21 cellular contexts compared by ENCODE assay signal in the genomic region with DNA sequence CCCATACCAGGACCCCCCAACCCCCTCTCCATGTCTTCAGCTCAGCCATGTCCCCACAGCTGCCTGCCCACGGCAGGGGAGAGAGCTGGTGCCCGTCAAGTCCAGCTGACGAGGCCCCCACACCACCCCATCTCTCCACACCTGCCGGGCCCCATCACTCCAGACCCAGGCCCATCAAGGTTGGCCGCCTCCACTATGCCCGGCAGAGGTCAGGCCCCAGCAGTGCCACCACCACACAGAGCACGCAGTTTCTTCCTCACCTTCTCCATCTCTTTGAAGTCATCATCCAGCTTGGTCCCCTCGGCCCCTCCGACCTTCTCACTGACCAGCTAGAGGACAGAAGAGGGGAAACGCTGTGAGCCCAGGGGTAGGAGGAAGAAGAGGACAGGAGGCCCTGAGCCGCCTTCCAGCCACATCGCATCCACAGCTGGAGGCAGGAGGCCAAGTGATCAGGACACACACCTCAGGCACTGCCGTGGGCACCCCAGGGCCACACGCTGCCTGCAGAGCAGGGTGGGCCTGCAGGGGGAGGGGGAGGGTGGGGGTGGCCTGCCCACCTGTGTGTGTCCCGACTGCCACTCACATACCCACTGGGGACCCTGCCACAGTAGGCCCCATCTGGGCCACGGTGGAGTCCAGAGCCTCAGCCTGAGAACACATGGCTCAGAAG. TPM values are rescaled to one million over a fixed set of nuclear protein-coding genes. Genes with fewer than 3 reads are reported as not detected.
DNase-seq lines count a peak whose midpoint lies in the region; FAIRE-seq and TF ChIP-seq lines count a peak whose summit lies in the region.
"Had no signal": no experiment of that assay in that cellular context is flagged by ENCODE, and none has a peak within 500 bp of the region (broad histone marks: within the 10 kb centered on the region; RNA-seq: fewer than 3 reads in every experiment).

No MANE protein-coding gene starts in this region.

- WGBS in H1 (ENCODE audit: extremely low coverage in 1 of 2, insufficient coverage in 1 of 2, insufficient read length in 1 of 2, insufficient replicate concordance in 2 of 2, low coverage in 1 of 2, low lambda C conversion rate in 2 of 2, missing lambda C conversion rate in 1 of 2), 2 experiments: 89% methylated on average over 12 of the region's 16 CpGs; no CpG with 5 or more reads in 1 of the 2 experiments
- no CpG with 5 or more reads among the region's 16 CpGs for WGBS in neuronal stem cell (ENCODE audit: extremely low coverage in 2 of 2, insufficient read length in 2 of 2, insufficient replicate concordance in 1 of 2), 2 donors

- no peak overlapping the region for H3K4me3 Mint-ChIP-seq in CD14-positive monocyte
- H3K4me3 Mint-ChIP-seq: nephron had no signal

- H3K9me3 ChIP-seq in H1 (ENCODE audit: insufficient read depth in 2 of 2, low read depth in 1 of 2, low read length in 1 of 2) (no peaks in the 10 kb centered on the region), neuronal stem cell (replicated peaks in 1 of 2; ENCODE audit: control insufficient read depth in 2 of 2, insufficient read depth in 1 of 2, low read depth in 1 of 2, low read length in 2 of 2) (no peaks in the 10 kb centered on the region)
- H3K9me3 ChIP-seq: ascending aorta, upper lobe of left lung had no signal

- H3K4ac ChIP-seq in H1 (replicated peaks; ENCODE audit: insufficient read length, low read depth, low read length) (no peak overlapping the region), neuronal stem cell (ENCODE audit: low read length) (no peak overlapping the region)

- H2BK120ac ChIP-seq in H1 (replicated peaks; ENCODE audit: low read depth, low read length): no peak overlapping the region
- H2BK120ac ChIP-seq in neuronal stem cell (ENCODE audit: low read depth, low read length): peak overlapping the region; percentile 47

- H3K27me3 Mint-ChIP-seq in CD14-positive monocyte (ENCODE audit: low read depth in 3 of 3): no peaks in the 10 kb centered on the region
- H3K27me3 Mint-ChIP-seq: effector memory CD8-positive, alpha-beta T cell had no signal

- intact Hi-C loops in CD14-positive monocyte (cut with micrococcal nuclease): no loop called here

- H4K8ac ChIP-seq in H1 (ENCODE audit: extremely low read depth, insufficient read depth, low read length): no peak overlapping the region
- H4K8ac ChIP-seq in neuronal stem cell (ENCODE audit: low read depth, low read length): no peak overlapping the region

- no peak for TF ChIP-seq RAD21 in H1 (IDR thresholded peaks at IDR 0.05 in 1 of 2, conservative IDR thresholded peaks at IDR 0.05 in 1 of 2; ENCODE audit: low read depth in 2 of 2, low read length in 2 of 2)

- H3K36me3 Mint-ChIP-seq in CD14-positive monocyte: peaks cover 46 to 71% of the 10 kb centered on the region in 2 donors

- H3K27ac ChIP-seq in RWPE1 (peak overlapping the region; percentile 99), H1 (ENCODE audit: low read depth, low read length) (no peak overlapping the region), neuronal stem cell (replicated peaks; ENCODE audit: low read length) (no peak overlapping the region)
- H3K27ac ChIP-seq: ascending aorta, SK-N-MC had no signal

- no peaks in the 10 kb centered on the region for H3K23me2 ChIP-seq in H1 (ENCODE audit: low read depth, low read length)

- H3K4me2 ChIP-seq in H1 (ENCODE audit: insufficient read depth in 1 of 2, low read depth in 2 of 2, low read length in 2 of 2): no peak overlapping the region
- H3K4me2 ChIP-seq in neuronal stem cell (ENCODE audit: insufficient read depth, low read length, poor library complexity, severe bottlenecking): no peak overlapping the region
- H3K4me2 ChIP-seq: smooth muscle cell had no signal

- peaks cover 23% of the 10 kb centered on the region for H3K79me1 ChIP-seq in H1 (ENCODE audit: low read depth, low read length)
- H3K79me1 ChIP-seq in neuronal stem cell (ENCODE audit: low read depth, low read length): peaks cover 37% of the 10 kb centered on the region

- no peak overlapping the region for H3K4me3 ChIP-seq in H1 (ENCODE audit: extremely low read depth in 1 of 4, insufficient read depth in 2 of 4, low read depth in 3 of 4, low read length in 4 of 4)
- H3K4me3 ChIP-seq in neuronal stem cell (ENCODE audit: low read length in 2 of 2): no peak overlapping the region
- H3K4me3 ChIP-seq: ascending aorta, SK-N-MC, smooth muscle cell, upper lobe of left lung had no signal

- no peak overlapping the region for H2BK20ac ChIP-seq in H1 (ENCODE audit: low read length)

- peaks cover 22 to 45% of the 10 kb centered on the region in 2 experiments for H4K20me1 ChIP-seq in H1 (replicated peaks in 1 of 2; ENCODE audit: control insufficient read depth in 1 of 2, insufficient read depth in 2 of 2, low read length in 2 of 2)

- H3K14ac ChIP-seq in H1 (ENCODE audit: insufficient read length) (no peak overlapping the region), neuronal stem cell (ENCODE audit: low read length) (no peak overlapping the region)

- H3K9ac ChIP-seq in H1 (replicated peaks in 1 of 4; ENCODE audit: extremely low read depth in 1 of 4, low read depth in 3 of 4, low read length in 3 of 4) (no peak overlapping the region), neuronal stem cell (ENCODE audit: low read depth, low read length, poor library complexity) (peak overlapping the region; percentile 34)

- H2BK12ac ChIP-seq in H1 (ENCODE audit: low read depth, low read length) (no peak overlapping the region), neuronal stem cell (ENCODE audit: low read length) (no peak overlapping the region)

- H3K23ac ChIP-seq in H1 (ENCODE audit: insufficient read length): no peak overlapping the region
- no peak overlapping the region for H3K23ac ChIP-seq in neuronal stem cell (ENCODE audit: low read depth, low read length, poor library complexity)

- no peak overlapping the region for H2BK15ac ChIP-seq in H1 (ENCODE audit: low read length)
- H2BK15ac ChIP-seq in neuronal stem cell (ENCODE audit: low read length): no peak overlapping the region

- H3K36me3 ChIP-seq in H1 (ENCODE audit: control insufficient read depth in 2 of 4, insufficient read depth in 4 of 4, low read length in 3 of 4) (peaks cover 6 to 16% (median 9%) of the 10 kb centered on the region in 4 experiments; a peak in 5 of 8 replicates), neuronal stem cell (replicated peaks in 1 of 2; ENCODE audit: control insufficient read depth in 2 of 2, insufficient read depth in 2 of 2, low read length in 2 of 2) (peaks cover 45 to 60% of the 10 kb centered on the region in 2 donors)

- no peak for TF ChIP-seq EP300 in H1 (IDR thresholded peaks at IDR 0.05; ENCODE audit: borderline replicate concordance in 1 of 2, low read depth in 2 of 2, low read length in 2 of 2)

- H4K5ac ChIP-seq in H1 (ENCODE audit: insufficient read length, low read depth, low read length): no peak overlapping the region

- H3K4me1 Mint-ChIP-seq in CD14-positive monocyte: peaks cover 41% of the 10 kb centered on the region

- no peaks in the 10 kb centered on the region for H3K27me3 ChIP-seq in H1 (replicated peaks in 1 of 4; ENCODE audit: control insufficient read depth in 3 of 4, extremely low read depth in 1 of 4, insufficient read depth in 3 of 4, low read length in 3 of 4)
- no peaks in the 10 kb centered on the region for H3K27me3 ChIP-seq in neuronal stem cell (ENCODE audit: control insufficient read depth in 3 of 3, insufficient read depth in 3 of 3, low read depth in 1 of 3, low read length in 3 of 3)
- H3K27me3 ChIP-seq: ascending aorta, upper lobe of left lung had no signal

- no peak overlapping the region for H3K56ac ChIP-seq in H1 (replicated peaks; ENCODE audit: insufficient read length, low read depth, low read length)

- no peak overlapping the region for H4K91ac ChIP-seq in H1 (replicated peaks; ENCODE audit: insufficient read length, low read length)
- H4K91ac ChIP-seq in neuronal stem cell (ENCODE audit: low read depth, low read length, poor library complexity): no peak overlapping the region

- peak overlapping the region in 4 of 7 donors; percentile 41 to 76 (median 58) for H3K27ac Mint-ChIP-seq in CD14-positive monocyte

- H3K4me1 ChIP-seq in H1 (replicated peaks in 1 of 4; ENCODE audit: control insufficient read depth in 3 of 4, insufficient read depth in 4 of 4, low read length in 3 of 4): peaks cover 0 to 15% (median 9%) of the 10 kb centered on the region in 4 experiments; a peak in 5 of 7 replicates
- peaks cover 8 to 20% of the 10 kb centered on the region in 2 donors for H3K4me1 ChIP-seq in neuronal stem cell (ENCODE audit: control insufficient read depth in 2 of 2, insufficient read depth in 1 of 2, low read depth in 1 of 2, low read length in 2 of 2)

- no peaks in the 10 kb centered on the region for H3K9me3 Mint-ChIP-seq in CD14-positive monocyte
- H3K9me3 Mint-ChIP-seq: effector memory CD8-positive, alpha-beta T cell; nephron had no signal

- TF ChIP-seq CTCF in CD14-positive monocyte (IDR thresholded peaks at IDR 0.05) (no peak), RWPE1 (conservative IDR thresholded peaks at IDR 0.05; ENCODE audit: low read depth) (no peak), H1 (IDR thresholded peaks at IDR 0.05; ENCODE audit: control extremely low read depth in 1 of 3, insufficient read depth in 1 of 3, low read depth in 1 of 3, low read length in 3 of 3) (no peak)

- no peak for TF ChIP-seq POLR2A in H1 (IDR thresholded peaks at IDR 0.05; ENCODE audit: control extremely low read depth in 1 of 2, low read depth in 2 of 2, low read length in 2 of 2)

- H2AFZ ChIP-seq in H1 (ENCODE audit: low read length) (no peak overlapping the region), neuronal stem cell (ENCODE audit: low read length) (no peak overlapping the region)

- CTCF ChIA-PET in RWPE1 (lab: Yijun Ruan, JAX): interaction anchor here (1.1 kb wide), 1 partner anchor 25 kb away, joined by 3 read pairs; no protein-coding TSS in a partner anchor
- CTCF ChIA-PET in H1 (lab: Charles Lee; ENCODE audit: partially characterized antibody): interaction anchor here (1.0 to 2.9 kb wide), 6 partner anchors 9 to 34 kb away, joined by 3 to 18 read pairs (median 3); no protein-coding TSS in a partner anchor

- no peak for DNase-seq in CD14-positive monocyte (ENCODE audit: low spot score)
- no peak for DNase-seq in RWPE1 (ENCODE audit: low spot score)
- DNase-seq in H1 (ENCODE audit: low read depth in 1 of 2, low spot score in 2 of 2): peak in 1 of 2 experiments; percentile 38
- no peak for DNase-seq in neuronal stem cell (ENCODE audit: low spot score)
- DNase-seq in NCI-H748 (lab: John Stamatoyannopoulos, UW; ENCODE audit: unreplicated experiment): no peak
- DNase-seq in medulla oblongata (ENCODE audit: extremely low spot score): no peak
- no peak for DNase-seq in NCI-H2081 (lab: John Stamatoyannopoulos, UW)
- DNase-seq: activated gamma-delta T cell; cerebellar nuclear complex; effector memory CD8-positive, alpha-beta T cell; HCEC 1CT; Karpas-422; mammary epithelial cell; NCI-H2029 treated with DMSO at 0.1 percent for 48 hours; stimulated activated CD4-positive, alpha-beta T cell treated with anti-CD3 and anti-CD28 coated beads, Interleukin-4, amount 100 ng/mL, for 24 hours; upper lobe of left lung had no signal

- no peaks in the 10 kb centered on the region for H3K79me2 ChIP-seq in H1 (ENCODE audit: control insufficient read depth in 1 of 2, insufficient read depth in 2 of 2, low read length in 2 of 2)

- no peak for FAIRE-seq in H1 (lab: Jason Lieb, UNC)
- FAIRE-seq: HTR-8/SVneo had no signal

- H3K18ac ChIP-seq in H1 (ENCODE audit: extremely low read depth, low read length): no peak overlapping the region
- H3K18ac ChIP-seq in neuronal stem cell (ENCODE audit: low read length): peak overlapping the region; percentile 18

- POLR2A ChIA-PET in RWPE1 (lab: Yijun Ruan, JAX; ENCODE audit: low non-redundant PET) (no interaction called here), H1 (lab: Charles Lee; ENCODE audit: partially characterized antibody) (interaction anchor here (0.7 to 13.0 kb wide), 8 partner anchors 9 to 77 kb away, joined by 3 to 72 read pairs (median 8); a partner anchor contains a TSS)

- H2BK5ac ChIP-seq in H1 (ENCODE audit: low read depth, low read length): peak overlapping the region; percentile 24; the same call in 1 of the 2 replicates
- H2BK5ac ChIP-seq in neuronal stem cell (ENCODE audit: low read length): no peak overlapping the region

- H2AK5ac ChIP-seq in H1 (ENCODE audit: low read depth, low read length): no peak overlapping the region
- H2AK5ac ChIP-seq in neuronal stem cell (ENCODE audit: low read depth, low read length): no peak overlapping the region

RNA-seq across cellular contexts. Expression of a gene that starts 23.4 kb away (rescaled TPM):
- polyA plus RNA-seq in CD14-positive monocyte: 1 to 10 TPM; 6.5 to 7.0 TPM
- total RNA-seq in H1 (2021; fragmentation: NEBNext Ultra II Directional; extraction: Animal tissue kit (Norgen Biotek cat#: 25700)): 24.2 and 27.7 TPM in 2 replicates
- 22.9 and 31.6 TPM in 2 replicates for polyA plus RNA-seq in H1 (2011; rRNA removed)
- 25.7 TPM for polyA plus RNA-seq in H1 (2011; cell fraction: cytosol; rRNA removed)
- 32.1 TPM for polyA plus RNA-seq in H1 (2011; cell fraction: nucleus; rRNA removed)
- polyA plus RNA-seq in H1 (2012, experiment 1 of 2): 15.1 to 38.3 TPM (median 35.6 TPM) in 4 replicates
- polyA plus RNA-seq in H1 (2012, experiment 2 of 2): 21.6 TPM
- 15.0 TPM for polyA plus RNA-seq in H1 (2013, experiment 1 of 2)
- 12.4 TPM for polyA plus RNA-seq in H1 (2013, experiment 2 of 2)
- 10.8 and 12.6 TPM in 2 replicates for polyA minus RNA-seq in H1 (2011; rRNA and poly(A)+ RNA removed)
- 13.0 TPM for polyA minus RNA-seq in H1 (2011; cell fraction: cytosol; rRNA and poly(A)+ RNA removed)
- polyA minus RNA-seq in H1 (2011; cell fraction: nucleus; rRNA and poly(A)+ RNA removed): 15.3 TPM
- 20.6 TPM for polyA plus RNA-seq in neuronal stem cell (2013, experiment 1 of 2)
- polyA plus RNA-seq in neuronal stem cell (2013, experiment 2 of 2): 22.4 TPM

RNA-seq across cellular contexts. Expression of a gene that starts 28.2 kb away (rescaled TPM):
- polyA plus RNA-seq in CD14-positive monocyte (under 1 TPM in 1 of 2 donors, not detected in 1; 0.17 TPM), H1 (2011; rRNA removed) (33.6 and 37.3 TPM in 2 replicates)
- 15.3 and 18.1 TPM in 2 replicates for total RNA-seq in H1 (2021; fragmentation: NEBNext Ultra II Directional; extraction: Animal tissue kit (Norgen Biotek cat#: 25700))
- polyA plus RNA-seq in H1 (2011; cell fraction: cytosol; rRNA removed): 39.4 TPM
- polyA plus RNA-seq in H1 (2011; cell fraction: nucleus; rRNA removed): 33.5 TPM
- 21.5 to 32.2 TPM (median 25.1 TPM) in 4 replicates for polyA plus RNA-seq in H1 (2012, experiment 1 of 2)
- polyA plus RNA-seq in H1 (2012, experiment 2 of 2): 30.2 TPM
- 18.5 TPM for polyA plus RNA-seq in H1 (2013, experiment 1 of 2)
- polyA plus RNA-seq in H1 (2013, experiment 2 of 2): 19.0 TPM
- 11.4 and 11.9 TPM in 2 replicates for polyA minus RNA-seq in H1 (2011; rRNA and poly(A)+ RNA removed)
- polyA minus RNA-seq in H1 (2011; cell fraction: cytosol; rRNA and poly(A)+ RNA removed): 12.0 TPM
- 8.0 TPM for polyA minus RNA-seq in H1 (2011; cell fraction: nucleus; rRNA and poly(A)+ RNA removed)
- polyA plus RNA-seq in neuronal stem cell (2013, experiment 1 of 2): 6.4 TPM
- 7.4 TPM for polyA plus RNA-seq in neuronal stem cell (2013, experiment 2 of 2)

RNA-seq across cellular contexts. Expression of a gene that starts 33.5 kb away (rescaled TPM):
- polyA plus RNA-seq in CD14-positive monocyte: 10 to 100 TPM; 14.0 to 15.0 TPM
- total RNA-seq in H1 (2021; fragmentation: NEBNext Ultra II Directional; extraction: Animal tissue kit (Norgen Biotek cat#: 25700)): 102 TPM in 2 replicates
- 81.5 and 120 TPM in 2 replicates for polyA plus RNA-seq in H1 (2011; rRNA removed)
- polyA plus RNA-seq in H1 (2011; cell fraction: cytosol; rRNA removed): 72.0 TPM
- polyA plus RNA-seq in H1 (2011; cell fraction: nucleus; rRNA removed): 90.4 TPM
- polyA plus RNA-seq in H1 (2012, experiment 1 of 2): 57.4 to 81.4 TPM (median 79.5 TPM) in 4 replicates
- polyA plus RNA-seq in H1 (2012, experiment 2 of 2): 84.4 TPM
- 86.5 TPM for polyA plus RNA-seq in H1 (2013, experiment 1 of 2)
- polyA plus RNA-seq in H1 (2013, experiment 2 of 2): 87.7 TPM
- polyA minus RNA-seq in H1 (2011; rRNA and poly(A)+ RNA removed): 18.0 and 18.8 TPM in 2 replicates
- polyA minus RNA-seq in H1 (2011; cell fraction: cytosol; rRNA and poly(A)+ RNA removed): 40.1 TPM
- polyA minus RNA-seq in H1 (2011; cell fraction: nucleus; rRNA and poly(A)+ RNA removed): 27.2 TPM
- polyA plus RNA-seq in neuronal stem cell (2013, experiment 1 of 2): 88.3 TPM
- 86.1 TPM for polyA plus RNA-seq in neuronal stem cell (2013, experiment 2 of 2)

RNA-seq across cellular contexts. Expression of a gene that starts 35.6 kb away (rescaled TPM):
- 1 to 10 TPM; 4.4 to 5.4 TPM for polyA plus RNA-seq in CD14-positive monocyte
- 146 and 147 TPM in 2 replicates for total RNA-seq in H1 (2021; fragmentation: NEBNext Ultra II Directional; extraction: Animal tissue kit (Norgen Biotek cat#: 25700))
- 122 and 190 TPM in 2 replicates for polyA plus RNA-seq in H1 (2011; rRNA removed)
- polyA plus RNA-seq in H1 (2011; cell fraction: cytosol; rRNA removed): 126 TPM
- 306 TPM for polyA plus RNA-seq in H1 (2011; cell fraction: nucleus; rRNA removed)
- 88.0 to 134 TPM (median 124 TPM) in 4 replicates for polyA plus RNA-seq in H1 (2012, experiment 1 of 2)
- polyA plus RNA-seq in H1 (2012, experiment 2 of 2): 49.9 TPM
- 98.3 TPM for polyA plus RNA-seq in H1 (2013, experiment 1 of 2)
- 96.0 TPM for polyA plus RNA-seq in H1 (2013, experiment 2 of 2)
- polyA minus RNA-seq in H1 (2011; rRNA and poly(A)+ RNA removed): 58.2 and 63.1 TPM in 2 replicates
- 94.8 TPM for polyA minus RNA-seq in H1 (2011; cell fraction: cytosol; rRNA and poly(A)+ RNA removed)
- polyA minus RNA-seq in H1 (2011; cell fraction: nucleus; rRNA and poly(A)+ RNA removed): 110 TPM
- 59.2 TPM for polyA plus RNA-seq in neuronal stem cell (2013, experiment 1 of 2)
- polyA plus RNA-seq in neuronal stem cell (2013, experiment 2 of 2): 56.4 TPM

Comparison
In these comparisons a context has a peak if more than half of its experiments do, and no peak if none do; other contexts are left out.
1. RNA of a gene that starts 28.2 kb away (polyA plus RNA-seq): 18.5 to 39.4 TPM in H1; 0.17 TPM in CD14-positive monocyte; every median in the first group is over 10 times any median in the second.